Comparison of ENCODE assay signal across 17 cellular contexts in genomic region chr4:100819505-100819904, GRCh38.
DNase-seq lines count a peak whose midpoint lies in the region; TF ChIP-seq lines count a peak whose summit lies in the region.
"Had no signal": no experiment of that assay in that cellular context is flagged by ENCODE, and none has a peak within 500 bp of the region (broad histone marks: within the 10 kb centered on the region; RNA-seq: fewer than 3 reads in every experiment).

No MANE protein-coding gene starts in this region.

- H2AFZ ChIP-seq in KMS-11 (ENCODE audit: low read depth), result peak overlapping the region; percentile 13; the same call in 1 of the 2 replicates

- H3K4me1 Mint-ChIP-seq in nephron progenitor cell, result no peaks in the 10 kb centered on the region
- H3K4me1 Mint-ChIP-seq: CD14-positive monocyte; CD4-positive, alpha-beta memory T cell had no signal

- no peaks in the 10 kb centered on the region for H3K27me3 ChIP-seq in KMS-11 (ENCODE audit: insufficient read depth, low read depth)
- H3K27me3 ChIP-seq: BLaER1 had no signal

- TF ChIP-seq CTCF in KMS-11 (conservative IDR thresholded peaks at IDR 0.05; ENCODE audit: low read depth, low read length), result no peak
- TF ChIP-seq CTCF in nephron progenitor cell (IDR thresholded peaks at IDR 0.05), result no peak

- peak overlapping the region; percentile 27; the same call in 1 of the 2 replicates for H3K27ac ChIP-seq in KMS-11
- H3K27ac ChIP-seq: BLaER1, HL-60 had no signal

- no peaks in the 10 kb centered on the region for H4K20me1 ChIP-seq in KMS-11 (ENCODE audit: insufficient read depth)
- H4K20me1 ChIP-seq: BLaER1 had no signal

- H3K4me3 ChIP-seq in KMS-11 (IDR thresholded peaks at IDR 0.05; ENCODE audit: insufficient read depth, low read depth, low read length), result no peak overlapping the region
- H3K4me3 ChIP-seq: BLaER1 had no signal

- DNase-seq in inferior parietal cortex (ENCODE audit: extremely low spot score) (peak; percentile 63), posterior cingulate gyrus (peak in 8 of 10 donors; percentile 20 to 92 (median 64)), COR-L47 (lab: John Stamatoyannopoulos, UW) (no peak), nephron progenitor cell (no peak)
- no peak for DNase-seq in effector CD4-positive, alpha-beta T cell
- no peak for DNase-seq in activated CD8-positive, alpha-beta memory T cell treated with anti-CD3 and anti-CD28 coated beads, Interleukin-2, amount 50 U/mL, for 48 hours
- DNase-seq: ACHN; AML-193; Calu3; CD4-positive, alpha-beta memory T cell; DMS79 treated with DMSO at 0.1 percent for 48 hours; GF-D8; H9 had no signal

- no peaks in the 10 kb centered on the region for H3K9me3 Mint-ChIP-seq in nephron progenitor cell
- H3K9me3 Mint-ChIP-seq: H9 had no signal

- no peak overlapping the region for H3K4me3 Mint-ChIP-seq in nephron progenitor cell
- H3K4me3 Mint-ChIP-seq: CD14-positive monocyte; CD4-positive, alpha-beta memory T cell; H9 had no signal

- H3K27me3 Mint-ChIP-seq in nephron progenitor cell (ENCODE audit: low read depth, poor library complexity), result no peaks in the 10 kb centered on the region
- H3K27me3 Mint-ChIP-seq: CD4-positive, alpha-beta memory T cell had no signal

- no peaks in the 10 kb centered on the region for H3K79me2 ChIP-seq in KMS-11 (ENCODE audit: insufficient read depth, low read depth)

- H3K36me3 Mint-ChIP-seq in nephron progenitor cell (ENCODE audit: low read depth), result no peaks in the 10 kb centered on the region
- H3K36me3 Mint-ChIP-seq: CD14-positive monocyte; CD4-positive, alpha-beta memory T cell had no signal

- no peak overlapping the region for H3K27ac Mint-ChIP-seq in nephron progenitor cell
- H3K27ac Mint-ChIP-seq: CD14-positive monocyte; CD4-positive, alpha-beta memory T cell; H9 had no signal

- H3K4me2 ChIP-seq in KMS-11, result peak overlapping the region; percentile 5; the same call in 1 of the 2 replicates
- H3K4me2 ChIP-seq: BLaER1 had no signal

- intact Hi-C loops in posterior cingulate gyrus (cut with DNase I), result no loop called here

- no peaks in the 10 kb centered on the region for H3K4me1 ChIP-seq in KMS-11 (ENCODE audit: low read depth, poor library complexity, severe bottlenecking)
- H3K4me1 ChIP-seq: BLaER1 had no signal

- H3K36me3 ChIP-seq in KMS-11 (ENCODE audit: insufficient read depth), result no peaks in the 10 kb centered on the region
- H3K36me3 ChIP-seq: BLaER1 had no signal

- no peak overlapping the region for H3K9ac ChIP-seq in KMS-11
- H3K9ac ChIP-seq: BLaER1 had no signal

Comparison
In these comparisons a context has a peak if more than half of its experiments do, and no peak if none do; other contexts are left out.
1. DNase-seq: peak in inferior parietal cortex (single experiment) and posterior cingulate gyrus (8 of 10); none in COR-L47 (single experiment), nephron progenitor cell (single experiment), effector CD4-positive, alpha-beta T cell (single experiment) and activated CD8-positive, alpha-beta memory T cell treated with anti-CD3 and anti-CD28 coated beads, Interleukin-2, amount 50 U/mL, for 48 hours (single experiment).